ENCODE assay signal across 7 cellular contexts in genomic region chr11:33261350-33261749, GRCh38. TPM values are rescaled to one million over a fixed set of nuclear protein-coding genes. Genes with fewer than 3 reads are reported as not detected.
A peak's percentile ranks its signal among the peaks of the same experiment; 100 is the strongest.
DNase-seq lines count a peak whose midpoint lies in the region; ATAC-seq and TF ChIP-seq lines count a peak whose summit lies in the region.
"Not testable (repeated sequence)": the region's sequence is repeated elsewhere in the genome, so short reads cannot be mapped to it uniquely, and the experiment has no call there.

No MANE protein-coding gene starts in this region.

- H3K4me3 ChIP-seq in DOHH2 (ENCODE audit: low read length); skeletal muscle tissue (ENCODE audit: low read length in 3 of 3): not testable (repeated sequence)
- H3K4me3 ChIP-seq in heart left ventricle = peak overlapping the region in 3 of 12 donors; percentile 14 to 93 (median 18)

- intact Hi-C loops in heart left ventricle (cut with DNase I) = not testable (repeated sequence)

- not testable (repeated sequence) for H3K9me2 ChIP-seq in DOHH2 (replicated peaks; ENCODE audit: control insufficient read depth, low read length)

- peaks cover 56% of the 10 kb centered on the region for H3K4me1 Mint-ChIP-seq in activated naive CD4-positive, alpha-beta T cell treated with anti-CD3 and anti-CD28 coated beads, Interleukin-2, amount 50 U/mL, for 24 hours
- peaks cover 56% of the 10 kb centered on the region for H3K4me1 Mint-ChIP-seq in chondrocyte (ENCODE audit: low read depth)
- H3K4me1 Mint-ChIP-seq in nephron = peaks cover 43% of the 10 kb centered on the region

- H3K36me3 ChIP-seq in DOHH2 (ENCODE audit: control insufficient read depth, low read length); heart left ventricle; skeletal muscle tissue (ENCODE audit: control insufficient read depth in 3 of 3, insufficient read depth in 3 of 3, low read length in 3 of 3): not testable (repeated sequence)

- H3K27me3 ChIP-seq in DOHH2 (ENCODE audit: control insufficient read depth, low read length); heart left ventricle; skeletal muscle tissue (ENCODE audit: control insufficient read depth in 3 of 3, insufficient read depth in 3 of 3, low read length in 3 of 3): not testable (repeated sequence)

- H3K9me3 ChIP-seq in DOHH2 (ENCODE audit: control insufficient read depth, insufficient read depth, low read length); heart left ventricle; skeletal muscle tissue (ENCODE audit: control insufficient read depth in 3 of 3, low read length in 3 of 3): not testable (repeated sequence)

- TF ChIP-seq CTCF in DOHH2 (IDR thresholded peaks at IDR 0.05; ENCODE audit: low read depth, low read length, poor library complexity, severe bottlenecking); chondrocyte (IDR thresholded peaks at IDR 0.05); heart left ventricle (IDR thresholded peaks at IDR 0.05); nephron (IDR thresholded peaks at IDR 0.05; ENCODE audit: unreplicated experiment in 3 of 3): not testable (repeated sequence)

- not testable (repeated sequence) for H3K9ac ChIP-seq in skeletal muscle tissue (ENCODE audit: low read depth in 1 of 3, low read length in 3 of 3)

- 88 to 95% (median 93%) methylated on average over 1 of the region's 1 CpG for WGBS in heart left ventricle, 4 donors

- 0 out of 2 replicates have a peak overlapping the region, but pooled peaks have one; percentile 11 for H3K4me2 ChIP-seq in DOHH2 (ENCODE audit: low read length)

- not testable (repeated sequence) for H3K4me3 Mint-ChIP-seq in activated naive CD4-positive, alpha-beta T cell treated with anti-CD3 and anti-CD28 coated beads, Interleukin-2, amount 50 U/mL, for 24 hours; chondrocyte (ENCODE audit: unreplicated experiment)
- H3K4me3 Mint-ChIP-seq in nephron = peak overlapping the region; percentile 61 to 87 (median 85)

- H3K36me3 Mint-ChIP-seq in activated naive CD4-positive, alpha-beta T cell treated with anti-CD3 and anti-CD28 coated beads, Interleukin-2, amount 50 U/mL, for 24 hours; chondrocyte (ENCODE audit: low read depth); nephron (ENCODE audit: low read depth): not testable (repeated sequence)

- H3K79me2 ChIP-seq in DOHH2 (ENCODE audit: control insufficient read depth, low read length) = peaks cover 92% of the 10 kb centered on the region

- H3F3A ChIP-seq in DOHH2 (ENCODE audit: control insufficient read depth, insufficient read depth) = not testable (repeated sequence)

- H3K9me3 Mint-ChIP-seq in activated naive CD4-positive, alpha-beta T cell treated with anti-CD3 and anti-CD28 coated beads, Interleukin-2, amount 50 U/mL, for 24 hours; chondrocyte (ENCODE audit: low read depth); nephron: not testable (repeated sequence)

- H3K27ac ChIP-seq in DOHH2 (ENCODE audit: low read depth, low read length) = not testable (repeated sequence)
- H3K27ac ChIP-seq in heart left ventricle (peak overlapping the region in 11 of 12 donors; percentile 9 to 66 (median 52)), skeletal muscle tissue (ENCODE audit: low read depth, low read length) (peak overlapping the region; percentile 30)

- H4K20me1 ChIP-seq in DOHH2 (ENCODE audit: control insufficient read depth, insufficient read depth, low read depth, low read length) = not testable (repeated sequence)

- TF ChIP-seq POLR2A in heart left ventricle (IDR thresholded peaks at IDR 0.05) = not testable (repeated sequence)

- H3K27ac Mint-ChIP-seq in activated naive CD4-positive, alpha-beta T cell treated with anti-CD3 and anti-CD28 coated beads, Interleukin-2, amount 50 U/mL, for 24 hours = peak overlapping the region; percentile 53
- peak overlapping the region; percentile 18 for H3K27ac Mint-ChIP-seq in chondrocyte (ENCODE audit: unreplicated experiment)
- peak overlapping the region; percentile 54 to 76 (median 54) for H3K27ac Mint-ChIP-seq in nephron

- not testable (repeated sequence) for H3K27me3 Mint-ChIP-seq in activated naive CD4-positive, alpha-beta T cell treated with anti-CD3 and anti-CD28 coated beads, Interleukin-2, amount 50 U/mL, for 24 hours; chondrocyte (ENCODE audit: low read depth); nephron (ENCODE audit: low read depth)

- ATAC-seq in heart left ventricle = not testable (repeated sequence)

- DNase-seq in NCI-H524 (lab: John Stamatoyannopoulos, UW) = peak; percentile 25 to 77
- not testable (repeated sequence) for DNase-seq in chondrocyte (ENCODE audit: low spot score); heart left ventricle

- H3K4me1 ChIP-seq in DOHH2 (ENCODE audit: control insufficient read depth, low read length) (peaks cover 42% of the 10 kb centered on the region), heart left ventricle (peaks cover 23 to 76% (median 62%) of the 10 kb centered on the region in 12 donors), skeletal muscle tissue (ENCODE audit: control insufficient read depth in 3 of 3, insufficient read depth in 3 of 3, low read length in 3 of 3) (peaks cover 25 to 40% (median 30%) of the 10 kb centered on the region in 3 donors)

RNA-seq across cellular contexts. Expression of gene HIPK3, which starts 4.2 kb away (rescaled TPM):
- 77.6 to 83.0 TPM (median 80.1 TPM) in 3 replicates for total RNA-seq in chondrocyte
- 100 to 1,000 TPM; 207 to 298 (median 257) TPM for total RNA-seq in heart left ventricle
- polyA plus RNA-seq in heart left ventricle = 10 to 100 TPM; 26.3 to 36.4 TPM
- 478 TPM for total RNA-seq in skeletal muscle tissue
